1 cellular context compared by ENCODE assay signal in genomic region chr1:204318324-204318723, GRCh38.
TF ChIP-seq lines count a peak whose summit lies in the region.

No MANE protein-coding gene starts in this region.

TF ChIP-seq in A549, 52 proteins besides CTCF, POLR2A, EP300 and RAD21:
- no peak for TF ChIP-seq ZFP36 (IDR thresholded peaks at IDR 0.05; ENCODE audit: borderline replicate concordance, partially characterized antibody)
- TF ChIP-seq HEYL (CRISPR knock-in tag; IDR thresholded peaks at IDR 0.05) = no peak
- no peak for TF ChIP-seq ZSCAN20 (CRISPR knock-in tag; IDR thresholded peaks at IDR 0.05)
- TF ChIP-seq RCOR1 (IDR thresholded peaks at IDR 0.05; ENCODE audit: low read depth, low read length) = no peak
- TF ChIP-seq RFX5 (IDR thresholded peaks at IDR 0.05) = no peak
- TF ChIP-seq ATOH8 (CRISPR knock-in tag; IDR thresholded peaks at IDR 0.05; ENCODE audit: low read depth) = no peak
- TF ChIP-seq ZC3H11A (IDR thresholded peaks at IDR 0.05) = no peak
- TF ChIP-seq SREBF2 (IDR thresholded peaks at IDR 0.05) = no peak
- no peak for TF ChIP-seq USF2 (IDR thresholded peaks at IDR 0.05)
- no peak for TF ChIP-seq HOXB13 (CRISPR knock-in tag; IDR thresholded peaks at IDR 0.05; ENCODE audit: low read depth)
